Comparison of ENCODE assay signal across 9 cellular contexts in the genomic region with DNA sequence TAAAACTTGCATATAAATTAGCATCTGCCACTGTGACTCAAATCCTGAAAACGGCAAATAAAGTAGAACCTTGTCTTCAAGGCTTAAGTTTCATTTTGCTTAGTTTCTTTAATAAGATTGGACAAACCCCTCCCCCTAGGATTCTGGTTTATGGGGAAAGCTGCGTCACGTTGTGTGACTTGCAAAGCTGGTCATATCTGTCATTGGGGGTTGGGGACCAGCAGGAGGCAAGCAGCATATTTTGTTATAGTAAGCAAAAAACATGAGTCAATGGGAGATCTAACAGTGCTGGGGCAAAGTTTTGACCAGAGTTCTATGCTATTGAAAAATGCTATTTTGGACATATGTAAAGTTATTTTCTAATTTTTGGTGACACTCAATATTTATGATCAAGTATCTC.
A peak's percentile ranks its signal among the peaks of the same experiment; 100 is the strongest.
DNase-seq lines count a peak whose midpoint lies in the region; ATAC-seq and TF ChIP-seq lines count a peak whose summit lies in the region.
"Had no signal": no experiment of that assay in that cellular context is flagged by ENCODE, and none has a peak within 500 bp of the region (broad histone marks: within the 10 kb centered on the region; RNA-seq: fewer than 3 reads in every experiment).

No MANE protein-coding gene starts in this region.

- H3K27me3 ChIP-seq in ACC112 (ENCODE audit: insufficient read depth, low read length) (no peaks in the 10 kb centered on the region), brain microvascular endothelial cell (replicated peaks) (no peaks in the 10 kb centered on the region)
- H3K27me3 ChIP-seq: cardiac muscle cell had no signal

- H2AFZ ChIP-seq in ACC112 (ENCODE audit: low read length, unreplicated experiment): peak overlapping the region; percentile 84

- TF ChIP-seq CTCF in brain microvascular endothelial cell (IDR thresholded peaks at IDR 0.05; ENCODE audit: low read depth, low read length, missing control alignments) (no peak), mesothelial cell of epicardium (IDR thresholded peaks at IDR 0.05; ENCODE audit: unreplicated experiment) (no peak)

- H3K36me3 Mint-ChIP-seq in mesothelial cell of epicardium: no peaks in the 10 kb centered on the region

- peak overlapping the region; percentile 22 for H3K27ac ChIP-seq in ACC112 (ENCODE audit: low read depth, low read length)
- peak overlapping the region; percentile 35 for H3K27ac ChIP-seq in brain microvascular endothelial cell
- H3K27ac ChIP-seq: cardiac muscle cell had no signal

- no peaks in the 10 kb centered on the region for H3K4me1 ChIP-seq in ACC112 (ENCODE audit: control insufficient read depth, insufficient read depth, low read length, unreplicated experiment)

- H3K36me3 ChIP-seq in ACC112 (ENCODE audit: insufficient read depth, low read length) (no peaks in the 10 kb centered on the region), brain microvascular endothelial cell (replicated peaks) (no peaks in the 10 kb centered on the region)
- H3K36me3 ChIP-seq: cardiac muscle cell had no signal

- no peak overlapping the region for H3K4me3 Mint-ChIP-seq in mesothelial cell of epicardium

- no peaks in the 10 kb centered on the region for H3K27me3 Mint-ChIP-seq in mesothelial cell of epicardium (ENCODE audit: low read depth)

- peak overlapping the region; percentile 78 for H3K4me3 ChIP-seq in ACC112 (ENCODE audit: low read depth, low read length)
- peak overlapping the region; percentile 39 for H3K4me3 ChIP-seq in brain microvascular endothelial cell (ENCODE audit: low read depth, low read length)
- H3K4me3 ChIP-seq: cardiac muscle cell had no signal

- H3K9me3 Mint-ChIP-seq in mesothelial cell of epicardium: peaks cover 1% of the 10 kb centered on the region

- DNase-seq in HS-5 (ENCODE audit: low read depth) (peak; percentile 26), brain microvascular endothelial cell (peak; percentile 64), mesothelial cell of epicardium (ENCODE audit: low spot score in 2 of 2, unreplicated experiment in 2 of 2) (no peak), ecto neural progenitor cell (ENCODE audit: low spot score) (no peak)
- no peak for DNase-seq in activated CD4-positive, alpha-beta T cell treated with anti-CD3 and anti-CD28 coated beads for 4 hours

- peaks cover 16% of the 10 kb centered on the region for H3K4me1 Mint-ChIP-seq in mesothelial cell of epicardium

- H3K79me2 ChIP-seq in ACC112 (ENCODE audit: control insufficient read depth, insufficient read depth, low read length, unreplicated experiment): no peaks in the 10 kb centered on the region

- ATAC-seq in GM21390 (IDR thresholded peaks at IDR 0.05; ENCODE audit: unreplicated experiment): no peak
- ATAC-seq in HG03460 (IDR thresholded peaks at IDR 0.05; ENCODE audit: unreplicated experiment): no peak

- in situ Hi-C loops in brain microvascular endothelial cell (cut with HindIII; ENCODE audit: low pct_ligation_motif_present, low sequenced_read_pairs): no loop called here

- peak overlapping the region; percentile 49 for H3K27ac Mint-ChIP-seq in mesothelial cell of epicardium

Comparison
In these comparisons a context has a peak if more than half of its experiments do, and no peak if none do; other contexts are left out.
1. DNase-seq: peak in HS-5 (single experiment) and brain microvascular endothelial cell (single experiment); none in mesothelial cell of epicardium (0 of 2), ecto neural progenitor cell (single experiment) and activated CD4-positive, alpha-beta T cell treated with anti-CD3 and anti-CD28 coated beads for 4 hours (0 of 2).